23 cellular contexts compared by ENCODE assay signal in the genomic region with DNA sequence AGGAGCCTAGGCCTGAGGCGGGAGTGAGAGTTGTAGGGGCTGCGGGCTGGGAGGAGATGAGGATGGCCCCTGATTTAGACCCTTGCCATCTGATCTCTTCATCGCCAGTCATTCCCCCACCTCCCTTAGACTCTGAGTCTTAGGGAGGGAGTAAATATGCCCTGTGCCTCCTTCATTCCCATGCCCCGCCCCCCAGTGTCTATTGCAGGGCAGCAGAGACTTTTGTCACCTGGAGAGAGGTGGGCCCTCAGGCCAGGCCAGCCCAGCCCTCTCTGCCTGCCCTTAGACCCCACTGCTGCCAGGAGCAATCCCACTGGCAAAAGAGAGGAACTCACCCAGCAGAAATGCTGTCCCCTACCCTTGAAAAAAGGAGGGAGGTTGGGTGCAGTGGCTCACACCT. TPM values are rescaled to one million over a fixed set of nuclear protein-coding genes. Genes with fewer than 3 reads are reported as not detected.
DNase-seq lines count a peak whose midpoint lies in the region; ATAC-seq and TF ChIP-seq lines count a peak whose summit lies in the region.
"Had no signal": no experiment of that assay in that cellular context is flagged by ENCODE, and none has a peak within 500 bp of the region (broad histone marks: within the 10 kb centered on the region; RNA-seq: fewer than 3 reads in every experiment).

No MANE protein-coding gene starts in this region.

- no peak overlapping the region for H3K18ac ChIP-seq in IMR-90 (ENCODE audit: low read depth, low read length)
- H3K18ac ChIP-seq in mesenchymal stem cell (ENCODE audit: low read depth in 1 of 2, low read length in 2 of 2): no peak overlapping the region
- no peak overlapping the region for H3K18ac ChIP-seq in neuronal stem cell (ENCODE audit: low read length)

- H3K4ac ChIP-seq in IMR-90 (ENCODE audit: low read depth, low read length) (no peak overlapping the region), mesenchymal stem cell (ENCODE audit: low read depth in 1 of 2, low read length in 2 of 2) (no peak overlapping the region), neuronal stem cell (ENCODE audit: low read length) (no peak overlapping the region)

- no peaks in the 10 kb centered on the region for H3K9me1 ChIP-seq in IMR-90 (ENCODE audit: insufficient read depth, low read length)

- no peak for TF ChIP-seq POLR2A in IMR-90 (IDR thresholded peaks at IDR 0.05; ENCODE audit: low read depth, low read length)

- H4K8ac ChIP-seq in IMR-90 (ENCODE audit: low read depth in 2 of 2, low read length in 2 of 2) (no peak overlapping the region), mesenchymal stem cell (ENCODE audit: low read length) (no peak overlapping the region), neuronal stem cell (ENCODE audit: low read depth, low read length) (no peak overlapping the region)

- H3K4me1 ChIP-seq in IMR-90 (ENCODE audit: control insufficient read depth, insufficient read depth, low read length): peaks cover 9% of the 10 kb centered on the region; the same call in 1 of the 2 replicates
- peaks cover 25% of the 10 kb centered on the region for H3K4me1 ChIP-seq in mesenchymal stem cell (ENCODE audit: control insufficient read depth, insufficient read depth, low read depth, low read length)
- peaks cover 17 to 20% of the 10 kb centered on the region in 2 donors for H3K4me1 ChIP-seq in neuronal stem cell (ENCODE audit: control insufficient read depth in 2 of 2, insufficient read depth in 1 of 2, low read depth in 1 of 2, low read length in 2 of 2)

- POLR2A ChIA-PET in IMR-90 (lab: Charles Lee; ENCODE audit: unreplicated experiment) (no interaction called here), WTC11 (lab: Charles Lee) (no interaction called here)

- H4K91ac ChIP-seq in IMR-90 (ENCODE audit: insufficient read depth, low read depth, low read length) (no peak overlapping the region), mesenchymal stem cell (ENCODE audit: low read length) (no peak overlapping the region), neuronal stem cell (ENCODE audit: low read depth, low read length, poor library complexity) (no peak overlapping the region)

- H3K23ac ChIP-seq in IMR-90 (ENCODE audit: low read depth, low read length): no peak overlapping the region
- H3K23ac ChIP-seq in mesenchymal stem cell (ENCODE audit: low read length in 2 of 2): no peak overlapping the region
- H3K23ac ChIP-seq in neuronal stem cell (ENCODE audit: low read depth, low read length, poor library complexity): no peak overlapping the region

- H3K9ac ChIP-seq in IMR-90 (ENCODE audit: low read depth, low read length) (no peak overlapping the region), mesenchymal stem cell (ENCODE audit: low read length) (peak overlapping the region; percentile 48), neuronal stem cell (ENCODE audit: low read depth, low read length, poor library complexity) (no peak overlapping the region)

- H3K27ac ChIP-seq in IMR-90 (ENCODE audit: insufficient read depth, low read length) (no peak overlapping the region), mesenchymal stem cell (ENCODE audit: low read length, poor library complexity, severe bottlenecking) (no peak overlapping the region), neuronal stem cell (replicated peaks; ENCODE audit: low read length) (no peak overlapping the region)
- H3K27ac ChIP-seq: HL-60, Peyer's patch had no signal

- H3K27me3 ChIP-seq in IMR-90 (ENCODE audit: control insufficient read depth, insufficient read depth, low read length) (no peaks in the 10 kb centered on the region), mesenchymal stem cell (ENCODE audit: control insufficient read depth in 1 of 2, insufficient read depth in 1 of 2, low read length in 2 of 2) (no peaks in the 10 kb centered on the region), neuronal stem cell (ENCODE audit: control insufficient read depth in 3 of 3, insufficient read depth in 3 of 3, low read depth in 1 of 3, low read length in 3 of 3) (no peaks in the 10 kb centered on the region)
- H3K27me3 ChIP-seq: Peyer's patch had no signal

- no peaks in the 10 kb centered on the region; the same call in 1 of the 2 replicates for H3K27me3 Mint-ChIP-seq in WTC11 (ENCODE audit: low read depth)
- H3K27me3 Mint-ChIP-seq in activated naive CD4-positive, alpha-beta T cell treated with anti-CD3 and anti-CD28 coated beads, Interleukin-2, amount 10 ng/mL, durations not matched to agents 7 days and 5 days: peaks cover 52% of the 10 kb centered on the region

- no peaks in the 10 kb centered on the region for H3K9me3 ChIP-seq in IMR-90 (ENCODE audit: control insufficient read depth, insufficient read depth, low read length)
- H3K9me3 ChIP-seq in mesenchymal stem cell (ENCODE audit: control insufficient read depth, low read length): no peaks in the 10 kb centered on the region
- H3K9me3 ChIP-seq in neuronal stem cell (replicated peaks in 1 of 2; ENCODE audit: control insufficient read depth in 2 of 2, insufficient read depth in 1 of 2, low read depth in 1 of 2, low read length in 2 of 2): no peaks in the 10 kb centered on the region
- H3K9me3 ChIP-seq: Peyer's patch had no signal

- WGBS in IMR-90 (ENCODE audit: extremely low coverage in 2 of 2, insufficient read length in 1 of 2), 2 experiments: no CpG with 5 or more reads among the region's 4 CpGs
- WGBS in mesenchymal stem cell: 87% methylated on average over 1 of the region's 4 CpGs
- no CpG with 5 or more reads among the region's 4 CpGs for WGBS in neuronal stem cell (ENCODE audit: extremely low coverage in 2 of 2, insufficient read length in 2 of 2, insufficient replicate concordance in 1 of 2), 2 donors

- TF ChIP-seq CTCF in IMR-90 (conservative IDR thresholded peaks at IDR 0.05; ENCODE audit: low read depth, low read length) (no peak), WTC11 (IDR thresholded peaks at IDR 0.05) (no peak), GM13977 (IDR thresholded peaks at IDR 0.05; ENCODE audit: extremely low read depth, insufficient read depth, missing control alignments) (no peak)

- dilution Hi-C loops in IMR-90 (cut with HindIII; ENCODE audit: low sequenced_read_pairs, unreplicated experiment): no loop called here

- CTCF ChIA-PET in IMR-90 (lab: Yijun Ruan, JAX) (no interaction called here), WTC11 (lab: Charles Lee) (interaction anchor here (0.7 to 5.9 kb wide), 2 partner anchors 23 to 284 kb away, joined by 3 to 34 read pairs; no protein-coding TSS in a partner anchor)
- CTCF ChIA-PET in activated naive CD4-positive, alpha-beta T cell treated with anti-CD3 and anti-CD28 coated beads, Interleukin-2, amount 10 ng/mL, durations not matched to agents 7 days and 5 days (lab: Charles Lee): interaction anchor here (0.6 kb wide), 1 partner anchor 64 kb away, joined by 3 read pairs; no protein-coding TSS in a partner anchor

- H2AK9ac ChIP-seq in IMR-90 (replicated peaks; ENCODE audit: low read depth, low read length, poor library complexity): peak overlapping the region; percentile 15

- H2AK5ac ChIP-seq in IMR-90 (ENCODE audit: low read depth, low read length) (no peak overlapping the region), mesenchymal stem cell (ENCODE audit: low read length, severe bottlenecking) (peak overlapping the region; percentile 14), neuronal stem cell (ENCODE audit: low read depth, low read length) (no peak overlapping the region)

- ATAC-seq in IMR-90 (ENCODE audit: low read depth) (no peak), WTC11 (no peak)
- ATAC-seq: GM12878, K562 had no signal

- H3K4me3 ChIP-seq in IMR-90 (ENCODE audit: insufficient read depth, low read depth, low read length) (no peak overlapping the region), mesenchymal stem cell (ENCODE audit: insufficient read depth in 1 of 2, low read depth in 1 of 2, low read length in 2 of 2) (no peak overlapping the region), neuronal stem cell (ENCODE audit: low read length in 2 of 2) (no peak overlapping the region)
- H3K4me3 ChIP-seq: GM12878, K562, Peyer's patch had no signal

- in situ Hi-C loops in IMR-90 (cut with MboI; ENCODE audit: low sequenced_read_pairs) (no loop called here), GM13977 (cut with MboI; ENCODE audit: low pct_unique_long_range_greater_than_20kb, low sequenced_read_pairs, unreplicated experiment) (no loop called here)

- no peaks in the 10 kb centered on the region for H3K9me3 Mint-ChIP-seq in WTC11
- H3K9me3 Mint-ChIP-seq in activated naive CD4-positive, alpha-beta T cell treated with anti-CD3 and anti-CD28 coated beads, Interleukin-2, amount 10 ng/mL, durations not matched to agents 7 days and 5 days: no peaks in the 10 kb centered on the region
- H3K9me3 Mint-ChIP-seq: CD4-positive, alpha-beta memory T cell had no signal

- no peak overlapping the region for H3K4me3 Mint-ChIP-seq in WTC11
- H3K4me3 Mint-ChIP-seq in activated naive CD4-positive, alpha-beta T cell treated with anti-CD3 and anti-CD28 coated beads, Interleukin-2, amount 10 ng/mL, durations not matched to agents 7 days and 5 days: no peak overlapping the region

- H3K27ac Mint-ChIP-seq in WTC11: peak overlapping the region; percentile 86
- H3K27ac Mint-ChIP-seq in activated naive CD4-positive, alpha-beta T cell treated with anti-CD3 and anti-CD28 coated beads, Interleukin-2, amount 10 ng/mL, durations not matched to agents 7 days and 5 days: no peak overlapping the region

- no peak for TF ChIP-seq RAD21 in IMR-90 (IDR thresholded peaks at IDR 0.05; ENCODE audit: low read length)

- no peak overlapping the region for H2BK5ac ChIP-seq in IMR-90 (ENCODE audit: low read depth, low read length, poor library complexity, severe bottlenecking)
- no peak overlapping the region for H2BK5ac ChIP-seq in mesenchymal stem cell (ENCODE audit: low read depth, low read length, poor library complexity, severe bottlenecking)
- no peak overlapping the region for H2BK5ac ChIP-seq in neuronal stem cell (ENCODE audit: low read length)

- H2BK120ac ChIP-seq in IMR-90 (ENCODE audit: low read depth, low read length) (no peak overlapping the region), mesenchymal stem cell (ENCODE audit: low read depth, low read length) (no peak overlapping the region), neuronal stem cell (ENCODE audit: low read depth, low read length) (no peak overlapping the region)

- H2BK12ac ChIP-seq in mesenchymal stem cell (ENCODE audit: low read length in 2 of 2) (no peak overlapping the region), neuronal stem cell (ENCODE audit: low read length) (no peak overlapping the region)

- no peak overlapping the region for H3K56ac ChIP-seq in IMR-90 (ENCODE audit: extremely low read depth, insufficient read depth, low read length)

- H2BK20ac ChIP-seq in IMR-90 (ENCODE audit: low read depth, low read length): no peak overlapping the region

- H3K14ac ChIP-seq in IMR-90 (replicated peaks; ENCODE audit: low read depth, low read length): no peak overlapping the region
- no peak overlapping the region for H3K14ac ChIP-seq in mesenchymal stem cell (ENCODE audit: low read length in 2 of 2)
- H3K14ac ChIP-seq in neuronal stem cell (ENCODE audit: low read length): no peak overlapping the region

- H4K5ac ChIP-seq in IMR-90 (ENCODE audit: low read depth, low read length): no peak overlapping the region

- H3K4me2 ChIP-seq in IMR-90 (ENCODE audit: low read depth, low read length): no peak overlapping the region
- no peak overlapping the region for H3K4me2 ChIP-seq in mesenchymal stem cell (ENCODE audit: low read length, poor library complexity, severe bottlenecking)
- H3K4me2 ChIP-seq in neuronal stem cell (ENCODE audit: insufficient read depth, low read length, poor library complexity, severe bottlenecking): no peak overlapping the region

- no peak for DNase-seq in IMR-90
- no peak for DNase-seq in WTC11 (ENCODE audit: low spot score)
- no peak for DNase-seq in mesenchymal stem cell
- DNase-seq in neuronal stem cell (ENCODE audit: low spot score): no peak
- DNase-seq in HT-29 (ENCODE audit: low spot score): no peak
- DNase-seq in stimulated activated CD4-positive, alpha-beta T cell treated with anti-CD3 and anti-CD28 coated beads, Interleukin-12 subunit alpha, Interleukin-12 subunit beta, amount 100 ng/mL, for 4 hours: no peak
- no peak for DNase-seq in GM13977 (ENCODE audit: low spot score)
- no peak for DNase-seq in activated naive CD4-positive, alpha-beta T cell treated with anti-CD3 and anti-CD28 coated beads, Interleukin-2, amount 10 ng/mL, durations not matched to agents 7 days and 5 days
- DNase-seq: C1 segment of cervical spinal cord; CD4-positive, alpha-beta memory T cell; COR-L47; GDM1; GOT3; HCEC 1CT; Kasumi-1; NCI-H2029; NCI-H226; NCI-H510A; NCI-H69; Peyer's patch had no signal

- H2AFZ ChIP-seq in IMR-90 (replicated peaks; ENCODE audit: low read length, poor library complexity) (no peak overlapping the region), mesenchymal stem cell (ENCODE audit: low read depth, low read length) (no peak overlapping the region), neuronal stem cell (ENCODE audit: low read length) (peak overlapping the region; percentile 82)

- no TSS peak for BruUV-seq in IMR-90 (replicated peaks; lab: Mats Ljungman, UMichigan)

- H2BK15ac ChIP-seq in IMR-90 (ENCODE audit: low read depth, low read length): no peak overlapping the region
- no peak overlapping the region for H2BK15ac ChIP-seq in mesenchymal stem cell (ENCODE audit: low read depth, poor library complexity, severe bottlenecking)
- H2BK15ac ChIP-seq in neuronal stem cell (ENCODE audit: low read length): no peak overlapping the region

- no peaks in the 10 kb centered on the region for H3K36me3 Mint-ChIP-seq in WTC11
- H3K36me3 Mint-ChIP-seq in activated naive CD4-positive, alpha-beta T cell treated with anti-CD3 and anti-CD28 coated beads, Interleukin-2, amount 10 ng/mL, durations not matched to agents 7 days and 5 days: peaks cover 7% of the 10 kb centered on the region

- H3K4me1 Mint-ChIP-seq in WTC11: peaks cover 24% of the 10 kb centered on the region
- peaks cover 9% of the 10 kb centered on the region for H3K4me1 Mint-ChIP-seq in activated naive CD4-positive, alpha-beta T cell treated with anti-CD3 and anti-CD28 coated beads, Interleukin-2, amount 10 ng/mL, durations not matched to agents 7 days and 5 days

- no peaks in the 10 kb centered on the region; a peak in 1 of 4 replicates for H3K79me1 ChIP-seq in IMR-90 (ENCODE audit: low read depth in 1 of 2, low read length in 2 of 2)
- H3K79me1 ChIP-seq in mesenchymal stem cell (replicated peaks; ENCODE audit: low read length, poor library complexity, severe bottlenecking): peaks cover 2% of the 10 kb centered on the region
- H3K79me1 ChIP-seq in neuronal stem cell (ENCODE audit: low read depth, low read length): peaks cover 10% of the 10 kb centered on the region

- intact Hi-C loops in IMR-90 (cut with micrococcal nuclease): no loop called here

- H4K20me1 ChIP-seq in IMR-90 (ENCODE audit: insufficient read depth, low read length): no peaks in the 10 kb centered on the region; the same call in 1 of the 2 replicates

- H3K36me3 ChIP-seq in IMR-90 (ENCODE audit: control insufficient read depth, insufficient read depth, low read length) (peaks cover 12% of the 10 kb centered on the region), mesenchymal stem cell (ENCODE audit: control insufficient read depth in 1 of 2, insufficient read depth in 2 of 2, low read depth in 1 of 2, low read length in 2 of 2) (peaks cover 9 to 43% of the 10 kb centered on the region in 2 experiments), neuronal stem cell (replicated peaks in 1 of 2; ENCODE audit: control insufficient read depth in 2 of 2, insufficient read depth in 2 of 2, low read length in 2 of 2) (peaks cover 7 to 12% of the 10 kb centered on the region in 2 donors)

RNA-seq across cellular contexts. Expression of a gene that starts 3.2 kb away (rescaled TPM):
- total RNA-seq in IMR-90 (2012; rRNA removed) (2.5 and 3.9 TPM in 2 replicates), WTC11 (2021) (136 to 144 TPM (median 141 TPM) in 3 replicates)
- polyA plus RNA-seq in IMR-90 (2012; rRNA removed): 13.9 and 14.6 TPM in 2 replicates
- polyA plus RNA-seq in IMR-90 (2012; cell fraction: cytosol; rRNA removed): 14.5 and 21.7 TPM in 2 replicates
- polyA plus RNA-seq in IMR-90 (2012; cell fraction: nucleus; rRNA removed; ENCODE audit: low replicate concordance): 17.6 and 36.8 TPM in 2 replicates
- 167 TPM for polyA plus RNA-seq in mesenchymal stem cell (2013, experiment 1 of 2)
- 167 TPM for polyA plus RNA-seq in mesenchymal stem cell (2013, experiment 2 of 2)
- 244 TPM for polyA plus RNA-seq in neuronal stem cell (2013, experiment 1 of 2)
- 239 TPM for polyA plus RNA-seq in neuronal stem cell (2013, experiment 2 of 2)
- total RNA-seq in HT-29 (2014; rRNA removed; shearing (Covaris generic)): 0.08 and 0.33 TPM in 2 replicates
- total RNA-seq: CD4-positive, alpha-beta memory T cell; GM12878; K562 had no signal
- polyA plus RNA-seq: CD4-positive, alpha-beta memory T cell; K562 had no signal

RNA-seq across cellular contexts. Expression of a gene that starts 28.1 kb away (rescaled TPM):
- total RNA-seq in IMR-90 (2012; rRNA removed): 3.9 and 5.7 TPM in 2 replicates
- 18.9 and 19.6 TPM in 2 replicates for polyA plus RNA-seq in IMR-90 (2012; rRNA removed)
- polyA plus RNA-seq in IMR-90 (2012; cell fraction: cytosol; rRNA removed): 10.3 and 22.1 TPM in 2 replicates
- 17.2 and 49.7 TPM in 2 replicates for polyA plus RNA-seq in IMR-90 (2012; cell fraction: nucleus; rRNA removed; ENCODE audit: low replicate concordance)
- total RNA-seq in WTC11 (2021): 84.8 to 95.9 TPM (median 93.1 TPM) in 3 replicates
- 27.8 TPM for polyA plus RNA-seq in mesenchymal stem cell (2013, experiment 1 of 2)
- 27.3 TPM for polyA plus RNA-seq in mesenchymal stem cell (2013, experiment 2 of 2)
- polyA plus RNA-seq in neuronal stem cell (2013, experiment 1 of 2): 32.6 TPM
- polyA plus RNA-seq in neuronal stem cell (2013, experiment 2 of 2): 31.1 TPM
- 82.3 and 114 TPM in 2 replicates for total RNA-seq in HT-29 (2014; rRNA removed; shearing (Covaris generic))

Comparison
In these comparisons a context has a peak if more than half of its experiments do, and no peak if none do; other contexts are left out.
1. RNA of a gene that starts 3.2 kb away (total RNA-seq): 136 to 144 TPM in WTC11; 2.5 to 3.9 TPM in IMR-90 and 0.08 to 0.33 TPM in HT-29; every median in the first group is over 10 times any median in the second.
2. RNA of a gene that starts 28.1 kb away (total RNA-seq): 82.3 to 114 TPM in HT-29 and 84.8 to 95.9 TPM in WTC11; 3.9 to 5.7 TPM in IMR-90; every median in the first group is over 10 times any median in the second.